Comparison of ENCODE assay signal across 1 cellular context in the genomic region with DNA sequence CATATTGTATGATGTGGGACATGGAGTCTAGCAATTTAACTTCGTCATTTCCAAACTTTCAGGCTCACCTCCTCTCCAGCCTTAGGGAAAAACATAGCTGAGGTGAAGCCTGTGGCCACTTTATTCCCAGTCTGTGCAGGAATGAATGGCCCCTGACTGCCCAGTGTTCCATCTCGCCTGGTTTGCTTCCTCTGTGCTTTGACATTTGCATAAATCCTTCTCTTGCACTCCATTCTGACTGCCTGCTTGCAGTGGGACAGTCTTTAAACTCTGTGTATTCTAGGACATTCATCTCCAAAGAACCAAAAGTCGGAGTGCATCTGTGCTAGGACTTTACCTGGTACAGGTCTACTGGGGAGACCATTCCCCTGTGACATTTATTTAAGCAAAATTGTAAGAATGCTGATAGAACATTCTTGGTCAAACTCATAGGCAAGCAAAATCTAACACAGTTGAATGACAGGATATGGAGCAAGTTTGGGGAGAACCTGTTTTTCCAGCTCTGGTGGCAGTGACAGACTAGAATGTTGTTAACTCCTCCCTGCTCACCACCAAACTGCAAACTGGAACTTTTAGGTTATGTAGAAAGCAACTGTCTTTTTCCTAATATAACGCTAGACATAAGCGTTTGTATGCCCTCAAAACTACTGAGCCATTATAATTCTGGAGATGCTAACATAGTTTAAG.
TF ChIP-seq lines count a peak whose summit lies in the region.

No MANE protein-coding gene starts in this region.

TF ChIP-seq in GM23338, 12 proteins besides CTCF, POLR2A, EP300 and RAD21:
- TF ChIP-seq, protein P1, sequence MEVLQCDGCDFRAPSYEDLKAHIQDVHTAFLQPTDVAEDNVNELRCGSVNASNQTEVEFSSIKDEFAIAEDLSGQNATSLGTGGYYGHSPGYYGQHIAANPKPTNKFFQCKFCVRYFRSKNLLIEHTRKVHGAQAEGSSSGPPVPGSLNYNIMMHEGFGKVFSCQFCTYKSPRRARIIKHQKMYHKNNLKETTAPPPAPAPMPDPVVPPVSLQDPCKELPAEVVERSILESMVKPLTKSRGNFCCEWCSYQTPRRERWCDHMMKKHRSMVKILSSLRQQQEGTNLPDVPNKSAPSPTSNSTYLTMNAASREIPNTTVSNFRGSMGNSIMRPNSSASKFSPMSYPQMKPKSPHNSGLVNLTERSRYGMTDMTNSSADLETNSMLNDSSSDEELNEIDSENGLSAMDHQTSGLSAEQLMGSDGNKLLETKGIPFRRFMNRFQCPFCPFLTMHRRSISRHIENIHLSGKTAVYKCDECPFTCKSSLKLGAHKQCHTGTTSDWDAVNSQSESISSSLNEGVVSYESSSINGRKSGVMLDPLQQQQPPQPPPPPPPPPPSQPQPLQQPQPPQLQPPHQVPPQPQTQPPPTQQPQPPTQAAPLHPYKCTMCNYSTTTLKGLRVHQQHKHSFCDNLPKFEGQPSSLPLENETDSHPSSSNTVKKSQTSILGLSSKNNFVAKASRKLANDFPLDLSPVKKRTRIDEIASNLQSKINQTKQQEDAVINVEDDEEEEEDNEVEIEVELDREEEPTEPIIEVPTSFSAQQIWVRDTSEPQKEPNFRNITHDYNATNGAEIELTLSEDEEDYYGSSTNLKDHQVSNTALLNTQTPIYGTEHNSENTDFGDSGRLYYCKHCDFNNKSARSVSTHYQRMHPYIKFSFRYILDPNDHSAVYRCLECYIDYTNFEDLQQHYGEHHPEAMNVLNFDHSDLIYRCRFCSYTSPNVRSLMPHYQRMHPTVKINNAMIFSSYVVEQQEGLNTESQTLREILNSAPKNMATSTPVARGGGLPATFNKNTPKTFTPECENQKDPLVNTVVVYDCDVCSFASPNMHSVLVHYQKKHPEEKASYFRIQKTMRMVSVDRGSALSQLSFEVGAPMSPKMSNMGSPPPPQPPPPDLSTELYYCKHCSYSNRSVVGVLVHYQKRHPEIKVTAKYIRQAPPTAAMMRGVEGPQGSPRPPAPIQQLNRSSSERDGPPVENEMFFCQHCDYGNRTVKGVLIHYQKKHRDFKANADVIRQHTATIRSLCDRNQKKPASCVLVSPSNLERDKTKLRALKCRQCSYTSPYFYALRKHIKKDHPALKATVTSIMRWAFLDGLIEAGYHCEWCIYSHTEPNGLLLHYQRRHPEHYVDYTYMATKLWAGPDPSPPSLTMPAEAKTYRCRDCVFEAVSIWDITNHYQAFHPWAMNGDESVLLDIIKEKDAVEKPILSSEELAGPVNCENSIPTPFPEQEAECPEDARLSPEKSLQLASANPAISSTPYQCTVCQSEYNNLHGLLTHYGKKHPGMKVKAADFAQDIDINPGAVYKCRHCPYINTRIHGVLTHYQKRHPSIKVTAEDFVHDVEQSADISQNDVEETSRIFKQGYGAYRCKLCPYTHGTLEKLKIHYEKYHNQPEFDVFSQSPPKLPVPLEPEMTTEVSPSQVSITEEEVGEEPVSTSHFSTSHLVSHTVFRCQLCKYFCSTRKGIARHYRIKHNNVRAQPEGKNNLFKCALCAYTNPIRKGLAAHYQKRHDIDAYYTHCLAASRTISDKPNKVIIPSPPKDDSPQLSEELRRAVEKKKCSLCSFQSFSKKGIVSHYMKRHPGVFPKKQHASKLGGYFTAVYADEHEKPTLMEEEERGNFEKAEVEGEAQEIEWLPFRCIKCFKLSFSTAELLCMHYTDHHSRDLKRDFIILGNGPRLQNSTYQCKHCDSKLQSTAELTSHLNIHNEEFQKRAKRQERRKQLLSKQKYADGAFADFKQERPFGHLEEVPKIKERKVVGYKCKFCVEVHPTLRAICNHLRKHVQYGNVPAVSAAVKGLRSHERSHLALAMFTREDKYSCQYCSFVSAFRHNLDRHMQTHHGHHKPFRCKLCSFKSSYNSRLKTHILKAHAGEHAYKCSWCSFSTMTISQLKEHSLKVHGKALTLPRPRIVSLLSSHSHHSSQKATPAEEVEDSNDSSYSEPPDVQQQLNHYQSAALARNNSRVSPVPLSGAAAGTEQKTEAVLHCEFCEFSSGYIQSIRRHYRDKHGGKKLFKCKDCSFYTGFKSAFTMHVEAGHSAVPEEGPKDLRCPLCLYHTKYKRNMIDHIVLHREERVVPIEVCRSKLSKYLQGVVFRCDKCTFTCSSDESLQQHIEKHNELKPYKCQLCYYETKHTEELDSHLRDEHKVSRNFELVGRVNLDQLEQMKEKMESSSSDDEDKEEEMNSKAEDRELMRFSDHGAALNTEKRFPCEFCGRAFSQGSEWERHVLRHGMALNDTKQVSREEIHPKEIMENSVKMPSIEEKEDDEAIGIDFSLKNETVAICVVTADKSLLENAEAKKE (CRISPR knock-in tag; IDR thresholded peaks at IDR 0.05): no peak
- TF ChIP-seq POLR2AphosphoS5 (IDR thresholded peaks at IDR 0.05; ENCODE audit: low read depth): no peak
- TF ChIP-seq ZNF114 (CRISPR knock-in tag; IDR thresholded peaks at IDR 0.05): no peak
- no peak for TF ChIP-seq JUNB (IDR thresholded peaks at IDR 0.05; ENCODE audit: unreplicated experiment)
- TF ChIP-seq REST (IDR thresholded peaks at IDR 0.05; ENCODE audit: unreplicated experiment): no peak
- TF ChIP-seq, protein P2, sequence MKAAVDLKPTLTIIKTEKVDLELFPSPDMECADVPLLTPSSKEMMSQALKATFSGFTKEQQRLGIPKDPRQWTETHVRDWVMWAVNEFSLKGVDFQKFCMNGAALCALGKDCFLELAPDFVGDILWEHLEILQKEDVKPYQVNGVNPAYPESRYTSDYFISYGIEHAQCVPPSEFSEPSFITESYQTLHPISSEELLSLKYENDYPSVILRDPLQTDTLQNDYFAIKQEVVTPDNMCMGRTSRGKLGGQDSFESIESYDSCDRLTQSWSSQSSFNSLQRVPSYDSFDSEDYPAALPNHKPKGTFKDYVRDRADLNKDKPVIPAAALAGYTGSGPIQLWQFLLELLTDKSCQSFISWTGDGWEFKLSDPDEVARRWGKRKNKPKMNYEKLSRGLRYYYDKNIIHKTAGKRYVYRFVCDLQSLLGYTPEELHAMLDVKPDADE (IDR thresholded peaks at IDR 0.05): no peak
- TF ChIP-seq EZH2 (IDR thresholded peaks at IDR 0.05; ENCODE audit: low read depth, unreplicated experiment): no peak
- no peak for TF ChIP-seq CREB1 (CRISPR knock-in tag; IDR thresholded peaks at IDR 0.05; ENCODE audit: low read depth)
- TF ChIP-seq EZH2phosphoT487 (IDR thresholded peaks at IDR 0.05; ENCODE audit: unreplicated experiment): no peak
- no peak for TF ChIP-seq STAT1 (IDR thresholded peaks at IDR 0.05; ENCODE audit: unreplicated experiment)
- TF ChIP-seq NANOG (IDR thresholded peaks at IDR 0.05; ENCODE audit: borderline replicate concordance): no peak
- no peak for TF ChIP-seq ZNF331 (CRISPR knock-in tag; IDR thresholded peaks at IDR 0.05; ENCODE audit: low read depth)
